ENCODE assay signal across 34 cellular contexts in the genomic region with DNA sequence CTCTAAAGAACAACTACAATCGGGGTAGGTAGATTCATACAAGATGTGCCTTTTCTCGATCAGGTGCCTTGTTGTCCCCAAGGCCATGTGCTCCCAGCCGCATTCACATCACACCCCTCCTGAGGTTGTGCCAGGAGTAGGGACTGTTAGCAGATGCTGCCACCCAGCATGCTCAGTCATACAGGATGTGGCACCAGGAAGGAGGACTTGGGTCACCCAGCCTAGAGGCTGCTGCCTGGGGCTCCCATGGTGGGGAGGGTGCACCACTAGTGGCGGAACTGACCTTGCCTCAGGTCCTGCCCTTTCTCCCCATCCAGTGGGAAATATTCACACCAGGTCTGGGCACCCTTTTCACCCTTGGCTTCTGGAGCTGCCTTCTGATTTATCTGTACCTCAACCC. TPM values are rescaled to one million over a fixed set of nuclear protein-coding genes. Genes with fewer than 3 reads are reported as not detected.
"Had no signal": no experiment of that assay in that cellular context is flagged by ENCODE, and none has a peak within 500 bp of the region (broad histone marks: within the 10 kb centered on the region; RNA-seq: fewer than 3 reads in every experiment).

No MANE protein-coding gene starts in this region.

- H3K27me3 ChIP-seq: brain microvascular endothelial cell, SJCRH30 had no signal

- H3K4me3 ChIP-seq: SJCRH30, SK-N-MC had no signal

- H3K9me3 ChIP-seq: SJCRH30 had no signal

- ATAC-seq: activated CD8-positive, alpha-beta memory T cell treated with anti-CD3 and anti-CD28 coated beads, Interleukin-2, amount 10 ng/mL, durations not matched to agents 7 days and 5 days; activated naive CD8-positive, alpha-beta T cell treated with anti-CD3 and anti-CD28 coated beads, Interleukin-2, amount 50 U/mL, for 24 hours had no signal

- H3K36me3 ChIP-seq: brain microvascular endothelial cell, SJCRH30, WERI-Rb-1 had no signal

- H3K27ac ChIP-seq: brain microvascular endothelial cell, KMS-11, SJCRH30, SK-N-MC, WERI-Rb-1 had no signal

- H3K4me1 ChIP-seq: SJCRH30 had no signal

- DNase-seq: activated CD4-positive, alpha-beta memory T cell treated with anti-CD3 and anti-CD28 coated beads, Interleukin-2, amount 10 ng/mL, durations not matched to agents 7 days and 5 days; activated CD4-positive, alpha-beta T cell treated with anti-CD3 and anti-CD28 coated beads for 1 hour; activated CD4-positive, alpha-beta T cell treated with anti-CD3 and anti-CD28 coated beads for 48 hours; activated CD4-positive, CD25-positive, alpha-beta regulatory T cell; activated CD8-positive, alpha-beta memory T cell treated with anti-CD3 and anti-CD28 coated beads for 24 hours; activated CD8-positive, alpha-beta memory T cell treated with anti-CD3 and anti-CD28 coated beads, Interleukin-2, amount 10 ng/mL, durations not matched to agents 7 days and 5 days; activated CD8-positive, alpha-beta memory T cell treated with anti-CD3 and anti-CD28 coated beads, Interleukin-2, amount 50 U/mL, for 48 hours; activated effector memory CD4-positive, alpha-beta T cell treated with Interleukin-2 at 50 U/mL for 16 hours; activated naive CD4-positive, alpha-beta T cell treated with anti-CD3 and anti-CD28 coated beads, Interleukin-2, amount 10 ng/mL, durations not matched to agents 7 days and 5 days; activated naive CD8-positive, alpha-beta T cell treated with anti-CD3 and anti-CD28 coated beads, Interleukin-2, amount 50 U/mL, for 24 hours; activated T-cell treated with anti-CD3 and anti-CD28 coated beads, Interleukin-2, amount 50 U/mL, for 48 hours; anterior cingulate cortex; brain microvascular endothelial cell; MM.1S; MV-4-11; NCI-H1092; NCI-H1436 treated with DMSO at 0.1 percent for 48 hours; NCI-H1694 treated with DMSO at 0.1 percent for 48 hours; NCI-H2029; NCI-H345; NCI-H524 treated with DMSO at 0.1 percent for 48 hours; NK-92 treated with Interleukin-12 subunit alpha and Interleukin-12 subunit beta, amount 100 ng/mL, for 24 hours; SHP77; SJCRH30; T1000; WERI-Rb-1 had no signal

RNA-seq across cellular contexts. Expression of a gene that starts 8.3 kb away (rescaled TPM):
- total RNA-seq: activated CD4-positive, alpha-beta memory T cell treated with anti-CD3 and anti-CD28 coated beads, Interleukin-2, amount 10 ng/mL, durations not matched to agents 7 days and 5 days; activated CD8-positive, alpha-beta memory T cell treated with anti-CD3 and anti-CD28 coated beads, Interleukin-2, amount 10 ng/mL, durations not matched to agents 7 days and 5 days; NCI-H460; OCI-LY7; RPMI7951; SJCRH30; T-helper 1 cell treated with Interleukin-12 subunit alpha and Interleukin-12 subunit beta and Interleukin-4 antibody, amounts not matched to agents 30 ng/mL and 1 ng/mL, for 36 hours; T-helper 2 cell treated with Interferon-gamma antibody and Interleukin-4, amounts not matched to agents 100 ng/mL and 5 ng/mL, for 36 hours had no signal

RNA-seq across cellular contexts. Expression of a gene that starts 24.5 kb away (rescaled TPM):
- total RNA-seq: activated CD4-positive, alpha-beta memory T cell treated with anti-CD3 and anti-CD28 coated beads, Interleukin-2, amount 10 ng/mL, durations not matched to agents 7 days and 5 days; activated CD8-positive, alpha-beta memory T cell treated with anti-CD3 and anti-CD28 coated beads, Interleukin-2, amount 10 ng/mL, durations not matched to agents 7 days and 5 days; LHCN-M2; NCI-H460; OCI-LY7; RPMI7951; SJCRH30; T-helper 1 cell treated with Interleukin-12 subunit alpha and Interleukin-12 subunit beta and Interleukin-4 antibody, amounts not matched to agents 30 ng/mL and 1 ng/mL, for 36 hours; T-helper 2 cell treated with Interferon-gamma antibody and Interleukin-4, amounts not matched to agents 100 ng/mL and 5 ng/mL, for 36 hours had no signal
